16 cellular contexts compared by ENCODE assay signal in the genomic region with DNA sequence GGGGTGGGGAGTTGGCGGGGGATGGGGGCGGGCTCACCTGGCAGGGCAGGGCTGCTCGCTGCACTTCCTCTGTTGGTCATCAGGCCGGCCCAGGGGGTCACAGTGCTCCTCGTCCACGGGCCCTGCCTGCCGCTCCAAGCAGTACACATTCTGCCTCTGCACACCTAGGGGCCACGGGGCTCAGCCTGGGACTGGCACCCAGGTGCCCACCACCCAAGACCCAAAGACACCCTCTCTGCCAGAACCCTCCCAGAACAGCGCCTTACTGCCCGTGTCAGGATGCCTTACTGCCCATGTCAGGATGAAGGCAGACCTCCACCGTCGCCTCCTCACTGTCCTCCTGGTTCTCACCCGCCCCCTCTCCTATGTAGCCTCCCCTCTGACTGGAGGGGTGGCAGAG. TPM values are rescaled to one million over a fixed set of nuclear protein-coding genes. Genes with fewer than 3 reads are reported as not detected.
"Had no signal": no experiment of that assay in that cellular context is flagged by ENCODE, and none has a peak within 500 bp of the region (broad histone marks: within the 10 kb centered on the region; RNA-seq: fewer than 3 reads in every experiment).

No MANE protein-coding gene starts in this region.

- FAIRE-seq: keratinocyte had no signal

- H3K9me3 ChIP-seq: adrenal gland, neutrophil, right lobe of liver, upper lobe of left lung had no signal

- H3K27ac ChIP-seq: adrenal gland, hepatocyte, neutrophil, right lobe of liver, SK-N-MC, upper lobe of left lung had no signal

- H3K4me2 ChIP-seq: hepatocyte had no signal

- H2AFZ ChIP-seq: hepatocyte had no signal

- DNase-seq: activated CD4-positive, alpha-beta T cell treated with anti-CD3 and anti-CD28 coated beads, Interleukin-2, amount 50 U/mL, for 48 hours; activated CD4-positive, CD25-positive, alpha-beta regulatory T cell treated with anti-CD3 and anti-CD28 coated beads, Interleukin-2, amount 50 U/mL, for 72 hours; activated naive CD4-positive, alpha-beta T cell treated with anti-CD3 and anti-CD28 coated beads, Interleukin-2, amount 10 ng/mL, durations not matched to agents 7 days and 5 days; naive B cell; stimulated activated naive CD8-positive, alpha-beta T cell treated with anti-CD3 and anti-CD28 coated beads, Interleukin-15, amount 100 ng/mL, for 72 hours; T-cell; T-helper 9 cell had no signal

- H3K27me3 ChIP-seq: adrenal gland, hepatocyte, neutrophil, right lobe of liver, upper lobe of left lung had no signal

- H3K4me3 ChIP-seq: adrenal gland, hepatocyte, right lobe of liver, SK-N-MC, upper lobe of left lung had no signal

- H3K4me1 ChIP-seq: adrenal gland, right lobe of liver, upper lobe of left lung had no signal

- H3K36me3 ChIP-seq: adrenal gland, neutrophil, right lobe of liver, upper lobe of left lung had no signal

- ATAC-seq: esophagus mucosa; right lobe of liver; stimulated activated naive CD8-positive, alpha-beta T cell treated with anti-CD3 and anti-CD28 coated beads, Interleukin-15, amount 100 ng/mL, for 72 hours; T-cell had no signal

RNA-seq across cellular contexts. Expression of a gene that starts 43.2 kb away (rescaled TPM):
- total RNA-seq: mononuclear cell had no signal
